ENCODE assay signal across 1 cellular context in genomic region chr12:26108915-26109314, GRCh38.
TF ChIP-seq lines count a peak whose summit lies in the region.

No MANE protein-coding gene starts in this region.

TF ChIP-seq in H1, 55 proteins besides CTCF, POLR2A, EP300 and RAD21:
- TF ChIP-seq JUND (IDR thresholded peaks at IDR 0.05; ENCODE audit: low read length) (no peak), NANOG (IDR thresholded peaks at IDR 0.05; ENCODE audit: insufficient read depth, low read depth, low read length, poor library complexity, severe bottlenecking) (no peak), ZNF274 (IDR thresholded peaks at IDR 0.05; ENCODE audit: borderline replicate concordance, extremely low read depth, low read length) (no peak), TBP (IDR thresholded peaks at IDR 0.05; ENCODE audit: low read depth, low read length) (no peak), RXRA (IDR thresholded peaks at IDR 0.05; ENCODE audit: insufficient read depth, low read depth, low read length) (no peak), SRF (IDR thresholded peaks at IDR 0.05; ENCODE audit: low read depth, low read length) (no peak), SP4 (IDR thresholded peaks at IDR 0.05; ENCODE audit: low read length) (no peak), TAF1 (IDR thresholded peaks at IDR 0.05; ENCODE audit: low read depth, low read length) (no peak), BACH1 (IDR thresholded peaks at IDR 0.05; ENCODE audit: low read length) (no peak), ATF3 (IDR thresholded peaks at IDR 0.05; ENCODE audit: insufficient read depth, low read depth, low read length) (no peak), ATF2 (IDR thresholded peaks at IDR 0.05; ENCODE audit: low read length) (no peak), CHD7 (IDR thresholded peaks at IDR 0.05; ENCODE audit: insufficient replicate concordance, low read length) (no peak), SUZ12 (IDR thresholded peaks at IDR 0.05; ENCODE audit: low read length) (no peak), PHF8 (conservative IDR thresholded peaks at IDR 0.05; ENCODE audit: low read depth, low read length) (no peak), CTBP2 (IDR thresholded peaks at IDR 0.05; ENCODE audit: borderline replicate concordance, insufficient read depth, insufficient read length, low read length) (no peak), NRF1 (IDR thresholded peaks at IDR 0.05; ENCODE audit: low read depth, low read length) (no peak), TCF12 (IDR thresholded peaks at IDR 0.05; ENCODE audit: low read depth, low read length) (no peak)
TF ChIP-seq in H1: peak in this region for 0.
